24 cellular contexts compared by ENCODE assay signal in genomic region chr2:213551526-213551925, GRCh38.
"Had no signal": no experiment of that assay in that cellular context is flagged by ENCODE, and none has a peak within 500 bp of the region (broad histone marks: within the 10 kb centered on the region; RNA-seq: fewer than 3 reads in every experiment).

No MANE protein-coding gene starts in this region.

- H3K27ac Mint-ChIP-seq: immature natural killer cell, mesothelial cell of epicardium, naive B cell had no signal

- H3K9me3 ChIP-seq: lower lobe of right lung, mucosa of descending colon had no signal

- FAIRE-seq: endothelial cell of umbilical vein, kidney had no signal

- H3K27me3 Mint-ChIP-seq: naive B cell had no signal

- H3K4me3 Mint-ChIP-seq: immature natural killer cell, mesothelial cell of epicardium, naive B cell had no signal

- H3K4me1 ChIP-seq: esophagus muscularis mucosa, foreskin keratinocyte, gastroesophageal sphincter, heart left ventricle, lower lobe of right lung had no signal

- DNase-seq: dermis blood vessel endothelial cell; dorsolateral prefrontal cortex; effector CD4-positive, alpha-beta T cell; effector memory CD4-positive, alpha-beta T cell; foreskin keratinocyte; heart left ventricle; hypothalamus; immature natural killer cell; islet precursor cell; kidney; kidney glomerular epithelial cell; left colon; left ventricle myocardium superior; lower lobe of right lung; mesenchymal stem cell; mucosa of descending colon; naive B cell had no signal

- H3K36me3 ChIP-seq: esophagus muscularis mucosa, gastroesophageal sphincter, heart left ventricle, lower lobe of right lung had no signal

- H3K4me1 Mint-ChIP-seq: immature natural killer cell, mesothelial cell of epicardium, naive B cell had no signal

- ATAC-seq: foreskin keratinocyte, gastroesophageal sphincter, heart left ventricle, left colon, left lobe of liver, left ventricle myocardium superior, lower lobe of right lung, mucosa of descending colon had no signal

- H3K27me3 ChIP-seq: dorsolateral prefrontal cortex, esophagus muscularis mucosa, foreskin keratinocyte, gastroesophageal sphincter, heart left ventricle, hepatocyte had no signal

- H3K36me3 Mint-ChIP-seq: mesothelial cell of epicardium, naive B cell had no signal

- H3K4me3 ChIP-seq: coronary artery, dorsolateral prefrontal cortex, esophagus muscularis mucosa, gastroesophageal sphincter, heart left ventricle, hepatocyte, lower lobe of right lung, mucosa of descending colon had no signal

- H3K27ac ChIP-seq: coronary artery, dorsolateral prefrontal cortex, esophagus muscularis mucosa, foreskin keratinocyte, gastroesophageal sphincter, heart left ventricle, hepatocyte, lower lobe of right lung had no signal

- H3K79me2 ChIP-seq: hepatocyte had no signal

- H3K4me2 ChIP-seq: hepatocyte had no signal

- H2AFZ ChIP-seq: hepatocyte had no signal
